25 cellular contexts compared by ENCODE assay signal in the genomic region with DNA sequence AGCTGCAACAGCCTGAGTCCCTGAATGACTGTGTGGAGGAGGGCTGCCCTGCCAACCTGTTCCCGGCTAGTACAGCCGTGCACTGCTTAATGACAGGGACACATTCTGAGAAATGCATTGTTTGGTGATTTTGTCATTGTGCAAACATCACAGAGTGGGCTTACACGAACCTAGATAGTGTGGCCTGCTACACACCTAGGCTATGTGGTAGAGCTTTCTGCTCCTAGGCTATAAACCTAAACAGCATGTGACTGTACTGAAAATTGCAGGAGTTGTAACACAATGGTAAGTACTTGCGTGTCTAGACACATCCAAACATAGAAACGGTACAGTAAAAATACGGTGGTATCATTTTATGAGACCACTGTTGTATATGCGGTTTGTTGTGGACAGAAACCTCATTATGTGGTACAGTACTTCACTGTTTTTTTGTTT. TPM values are rescaled to one million over a fixed set of nuclear protein-coding genes. Genes with fewer than 3 reads are reported as not detected.
A peak's percentile ranks its signal among the peaks of the same experiment; 100 is the strongest.
DNase-seq lines count a peak whose midpoint lies in the region; ATAC-seq and TF ChIP-seq lines count a peak whose summit lies in the region.
"Had no signal": no experiment of that assay in that cellular context is flagged by ENCODE, and none has a peak within 500 bp of the region (broad histone marks: within the 10 kb centered on the region; RNA-seq: fewer than 3 reads in every experiment).

No MANE protein-coding gene starts in this region.

- peaks cover 7% of the 10 kb centered on the region for H3K4me1 ChIP-seq in RWPE2 (ENCODE audit: insufficient read depth, poor library complexity, severe bottlenecking)
- H3K4me1 ChIP-seq: esophagus muscularis mucosa had no signal

- H3K4me3 ChIP-seq in NB4 (ENCODE audit: low read depth, low read length) (no peak overlapping the region), RWPE2 (ENCODE audit: severe bottlenecking) (no peak overlapping the region)
- H3K4me3 ChIP-seq: esophagus muscularis mucosa, ovary had no signal

- DNase-seq in GM10266 (ENCODE audit: extremely low spot score) (peak; percentile 1), NB4 (ENCODE audit: low read depth) (peak; percentile 87), RWPE2 (ENCODE audit: low spot score) (no peak), left colon (no peak), ecto neural progenitor cell (ENCODE audit: low spot score) (no peak), AG20443 (ENCODE audit: low spot score) (no peak)
- no peak for DNase-seq in central memory CD4-positive, alpha-beta T cell
- DNase-seq: activated CD8-positive, alpha-beta T cell treated with anti-CD3 and anti-CD28 coated beads for 36 hours; activated naive CD4-positive, alpha-beta T cell treated with anti-CD3 and anti-CD28 coated beads, Interleukin-2, amount 10 ng/mL, durations not matched to agents 7 days and 5 days; activated T-cell treated with anti-CD3 and anti-CD28 coated beads, Interleukin-2, amount 50 U/mL, for 24 hours; caudate nucleus; left cardiac atrium; natural killer cell; NCI-H1092 treated with DMSO at 0.1 percent for 48 hours; NCI-H2081 treated with DMSO at 0.1 percent for 48 hours; NCI-H526; ovary; stimulated activated CD8-positive, alpha-beta memory T cell treated with anti-CD3 and anti-CD28 coated beads, Interleukin-4, amount 100 ng/mL, for 48 hours had no signal

- H3K27me3 ChIP-seq in RWPE2 (ENCODE audit: insufficient read depth, poor library complexity, severe bottlenecking) = no peaks in the 10 kb centered on the region
- H3K27me3 ChIP-seq: esophagus muscularis mucosa, ovary had no signal

- no peaks in the 10 kb centered on the region for H3K9me3 ChIP-seq in RWPE2 (ENCODE audit: severe bottlenecking)
- H3K9me3 ChIP-seq: esophagus muscularis mucosa, ovary had no signal

- TF ChIP-seq CTCF in GM10266 (IDR thresholded peaks at IDR 0.05; ENCODE audit: control insufficient read depth, insufficient read depth, low read depth, missing control alignments) (no peak), NB4 (IDR thresholded peaks at IDR 0.05; ENCODE audit: low read depth, low read length) (no peak), RWPE2 (IDR thresholded peaks at IDR 0.05; ENCODE audit: poor library complexity, severe bottlenecking) (no peak)

- ATAC-seq in RWPE2 (ENCODE audit: low read depth) (peak; percentile 66), left colon (peak; percentile 25), HG03457 (IDR thresholded peaks at IDR 0.05; ENCODE audit: unreplicated experiment) (no peak)
- ATAC-seq: activated CD4-positive, CD25-positive, alpha-beta regulatory T cell treated with anti-CD3 and anti-CD28 coated beads, Interleukin-2, amount 50 U/mL, for 24 hours; activated CD8-positive, alpha-beta T cell treated with anti-CD3 and anti-CD28 coated beads for 36 hours; left cardiac atrium; natural killer cell; right cardiac atrium; SK-N-SH treated with all-trans-retinoic acid at 6 μM for 48 hours had no signal

- no peak overlapping the region for H3K27ac ChIP-seq in RWPE2 (ENCODE audit: poor library complexity, severe bottlenecking)
- H3K27ac ChIP-seq: esophagus muscularis mucosa, ovary had no signal

- TF ChIP-seq POLR2A in NB4 (IDR thresholded peaks at IDR 0.05; ENCODE audit: extremely low read depth, insufficient read length) = no peak

- intact Hi-C loops in left colon (cut with DNase I, micrococcal nuclease) = no loop called here

- no peaks in the 10 kb centered on the region for H3K36me3 ChIP-seq in RWPE2 (ENCODE audit: low read depth)
- H3K36me3 ChIP-seq: esophagus muscularis mucosa, ovary had no signal

RNA-seq across cellular contexts. Expression of gene VASP, which starts 35.0 kb away (rescaled TPM):
- total RNA-seq in left colon = 100 to 1,000 TPM; 218 to 260 TPM

RNA-seq across cellular contexts. Expression of gene OPA3, which starts 42.4 kb away (rescaled TPM):
- 10 to 100 TPM; 12.9 to 14.0 TPM for total RNA-seq in left colon

RNA-seq across cellular contexts. Expression of gene PPM1N, which starts 44.0 kb away (rescaled TPM):
- 1 to 10 TPM in 1 of 2 donors, under 1 TPM in 1; 0.37 to 1.6 TPM for total RNA-seq in left colon

RNA-seq across cellular contexts. Expression of gene RTN2, which starts 45.4 kb away (rescaled TPM):
- total RNA-seq in left colon = 1 to 10 TPM; 3.4 to 6.1 TPM

RNA-seq across cellular contexts. Expression of gene GPR4, which starts 59.8 kb away (rescaled TPM):
- total RNA-seq in left colon = 1 to 10 TPM in 1 of 2 donors, under 1 TPM in 1; 0.59 to 1.5 TPM
- total RNA-seq: activated CD8-positive, alpha-beta T cell treated with anti-CD3 and anti-CD28 coated beads for 36 hours; H4; HT-29 had no signal

Comparison
In these comparisons a context has a peak if more than half of its experiments do, and no peak if none do; other contexts are left out.
1. DNase-seq: peak in GM10266 (single experiment) and NB4 (single experiment); none in RWPE2 (single experiment), left colon (0 of 2), ecto neural progenitor cell (single experiment), AG20443 (single experiment) and central memory CD4-positive, alpha-beta T cell (single experiment).